8 cellular contexts compared by ENCODE assay signal in genomic region chr13:25301347-25302113, GRCh38. TPM values are rescaled to one million over a fixed set of nuclear protein-coding genes. Genes with fewer than 3 reads are reported as not detected.
DNase-seq lines count a peak whose midpoint lies in the region; TF ChIP-seq lines count a peak whose summit lies in the region.

A gene with protein sequence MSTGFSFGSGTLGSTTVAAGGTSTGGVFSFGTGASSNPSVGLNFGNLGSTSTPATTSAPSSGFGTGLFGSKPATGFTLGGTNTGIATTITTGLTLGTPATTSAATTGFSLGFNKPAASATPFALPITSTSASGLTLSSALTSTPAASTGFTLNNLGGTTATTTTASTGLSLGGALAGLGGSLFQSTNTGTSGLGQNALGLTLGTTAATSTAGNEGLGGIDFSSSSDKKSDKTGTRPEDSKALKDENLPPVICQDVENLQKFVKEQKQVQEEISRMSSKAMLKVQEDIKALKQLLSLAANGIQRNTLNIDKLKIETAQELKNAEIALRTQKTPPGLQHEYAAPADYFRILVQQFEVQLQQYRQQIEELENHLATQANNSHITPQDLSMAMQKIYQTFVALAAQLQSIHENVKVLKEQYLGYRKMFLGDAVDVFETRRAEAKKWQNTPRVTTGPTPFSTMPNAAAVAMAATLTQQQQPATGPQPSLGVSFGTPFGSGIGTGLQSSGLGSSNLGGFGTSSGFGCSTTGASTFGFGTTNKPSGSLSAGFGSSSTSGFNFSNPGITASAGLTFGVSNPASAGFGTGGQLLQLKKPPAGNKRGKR (plus strand): TSS chr13:25301625. CDS start chr13:25301774, 149 bp downstream.

- H3K27ac Mint-ChIP-seq in nephron = peak within 1 kb of the TSS; percentile 93 to 98 (median 93)
- H3K27ac Mint-ChIP-seq in stimulated activated naive CD8-positive, alpha-beta T cell treated with anti-CD3 and anti-CD28 coated beads, Interleukin-15, Interleukin-2, amounts not matched to agents 100 ng/mL and 50 ng/mL, for 24 hours = peak within 1 kb of the TSS; percentile 86

- H3K9me3 Mint-ChIP-seq in nephron = no peaks in the 10 kb centered on the region
- H3K9me3 Mint-ChIP-seq in stimulated activated naive CD8-positive, alpha-beta T cell treated with anti-CD3 and anti-CD28 coated beads, Interleukin-15, Interleukin-2, amounts not matched to agents 100 ng/mL and 50 ng/mL, for 24 hours = no peaks in the 10 kb centered on the region

- peaks cover 8% of the 10 kb centered on the region for H3K27me3 ChIP-seq in HAP-1 (ENCODE audit: low read depth)
- no peaks in the 10 kb centered on the region for H3K27me3 ChIP-seq in MM.1S (replicated peaks; ENCODE audit: insufficient read depth, low read length)

- DNase-seq in HAP-1 (ENCODE audit: low spot score in 2 of 2) (peak; percentile 87 to 94), MM.1S (peak; percentile 89), SIG-M5 (lab: John Stamatoyannopoulos, UW) (peak; percentile 43), activated gamma-delta T cell (lab: John Stamatoyannopoulos, UW) (peak; percentile 93), fibroblast of the aortic adventitia (ENCODE audit: low read depth) (peak; percentile 93)

- H2AFZ ChIP-seq in MM.1S (ENCODE audit: low read length) = peak within 1 kb of the TSS; percentile 97

- in situ Hi-C loops in HAP-1 (cut with MboI; ENCODE audit: low sequenced_read_pairs) = no loop called here

- peak within 1 kb of the TSS; percentile 79 for H3K4me2 ChIP-seq in MM.1S (ENCODE audit: low read depth, low read length)

- H4K20me1 ChIP-seq in MM.1S (ENCODE audit: insufficient read depth, low read length) = no peaks in the 10 kb centered on the region

- peaks cover 7% of the 10 kb centered on the region for H3K36me3 Mint-ChIP-seq in nephron (ENCODE audit: low read depth)
- H3K36me3 Mint-ChIP-seq in stimulated activated naive CD8-positive, alpha-beta T cell treated with anti-CD3 and anti-CD28 coated beads, Interleukin-15, Interleukin-2, amounts not matched to agents 100 ng/mL and 50 ng/mL, for 24 hours (ENCODE audit: low read depth) = peaks cover 36% of the 10 kb centered on the region

- H3K27me3 Mint-ChIP-seq in nephron (ENCODE audit: low read depth) = peaks cover 13% of the 10 kb centered on the region
- peaks cover 17% of the 10 kb centered on the region for H3K27me3 Mint-ChIP-seq in stimulated activated naive CD8-positive, alpha-beta T cell treated with anti-CD3 and anti-CD28 coated beads, Interleukin-15, Interleukin-2, amounts not matched to agents 100 ng/mL and 50 ng/mL, for 24 hours

- H3F3A ChIP-seq in MM.1S (ENCODE audit: insufficient read depth, low read length) = no peaks in the 10 kb centered on the region

- H3K9me3 ChIP-seq in ES-I3 (ENCODE audit: control insufficient read depth, insufficient read depth, low read length) (no peaks in the 10 kb centered on the region), HAP-1 (no peaks in the 10 kb centered on the region), MM.1S (replicated peaks; ENCODE audit: insufficient read depth, low read length) (no peaks in the 10 kb centered on the region)

- TF ChIP-seq CTCF in MM.1S (IDR thresholded peaks at IDR 0.05; ENCODE audit: low read length) = no peak
- no peak for TF ChIP-seq CTCF in fibroblast of the aortic adventitia (IDR thresholded peaks at IDR 0.05; ENCODE audit: insufficient read depth, low read length)
- no peak for TF ChIP-seq CTCF in nephron (IDR thresholded peaks at IDR 0.05; ENCODE audit: unreplicated experiment in 3 of 3)

- peak within 1 kb of the TSS; percentile 82 for H3K27ac ChIP-seq in MM.1S (ENCODE audit: low read length)

- H3K4me1 ChIP-seq in ES-I3 (ENCODE audit: insufficient read depth, low read length) (peaks cover 4% of the 10 kb centered on the region; the same call in 1 of the 2 replicates), HAP-1 (peaks cover 11% of the 10 kb centered on the region; the same call in 1 of the 2 replicates), MM.1S (ENCODE audit: low read length) (0 out of 2 replicates have a peak, but pooled peaks cover 4% of the 10 kb centered on the region)

- peaks cover 46% of the 10 kb centered on the region for H3K79me2 ChIP-seq in MM.1S (ENCODE audit: low read length)

- H3K9me2 ChIP-seq in MM.1S (replicated peaks; ENCODE audit: insufficient read depth, low read length) = no peaks in the 10 kb centered on the region

- H3K4me3 Mint-ChIP-seq in nephron = peak within 1 kb of the TSS; percentile 93 to 97 (median 95)
- peak within 1 kb of the TSS; percentile 95 for H3K4me3 Mint-ChIP-seq in stimulated activated naive CD8-positive, alpha-beta T cell treated with anti-CD3 and anti-CD28 coated beads, Interleukin-15, Interleukin-2, amounts not matched to agents 100 ng/mL and 50 ng/mL, for 24 hours

- H3K4me3 ChIP-seq in HAP-1 = peak within 1 kb of the TSS; percentile 91
- peak within 1 kb of the TSS; percentile 82 for H3K4me3 ChIP-seq in MM.1S (ENCODE audit: low read length)
- peak within 1 kb of the TSS; percentile 94 for H3K4me3 ChIP-seq in fibroblast of the aortic adventitia (ENCODE audit: low read depth, low read length)

- H3K4me1 Mint-ChIP-seq in nephron = peaks cover 29% of the 10 kb centered on the region
- H3K4me1 Mint-ChIP-seq in stimulated activated naive CD8-positive, alpha-beta T cell treated with anti-CD3 and anti-CD28 coated beads, Interleukin-15, Interleukin-2, amounts not matched to agents 100 ng/mL and 50 ng/mL, for 24 hours (ENCODE audit: low read depth) = peaks cover 50% of the 10 kb centered on the region

- peak within 1 kb of the TSS; percentile 92 for H3K9ac ChIP-seq in ES-I3 (ENCODE audit: low read depth, low read length)
- peak within 1 kb of the TSS; percentile 83 for H3K9ac ChIP-seq in MM.1S (ENCODE audit: low read length)

- no peaks in the 10 kb centered on the region; the same call in 1 of the 2 replicates for H3K36me3 ChIP-seq in ES-I3 (ENCODE audit: insufficient read depth, low read length)
- peaks cover 22% of the 10 kb centered on the region for H3K36me3 ChIP-seq in HAP-1 (replicated peaks)
- no peaks in the 10 kb centered on the region for H3K36me3 ChIP-seq in MM.1S (replicated peaks; ENCODE audit: insufficient read depth, low read length)

RNA-seq across cellular contexts. Expression of the gene that starts here (rescaled TPM):
- total RNA-seq in fibroblast of the aortic adventitia (ENCODE audit: low replicate concordance) = 14.2 and 57.3 TPM in 2 replicates

Comparison
In these comparisons a context has a peak if more than half of its experiments do, and no peak if none do; other contexts are left out.
1. Peak in every context shown above with its lines: DNase-seq, H3K4me3 ChIP-seq and H3K27ac ChIP-seq.
2. DNase-seq: peak in every context shown above with its lines; median percentile 93 in activated gamma-delta T cell; 93 in fibroblast of the aortic adventitia; 90 in HAP-1; 89 in MM.1S; 43 in SIG-M5.